ENCODE assay signal across 1 cellular context in the genomic region with DNA sequence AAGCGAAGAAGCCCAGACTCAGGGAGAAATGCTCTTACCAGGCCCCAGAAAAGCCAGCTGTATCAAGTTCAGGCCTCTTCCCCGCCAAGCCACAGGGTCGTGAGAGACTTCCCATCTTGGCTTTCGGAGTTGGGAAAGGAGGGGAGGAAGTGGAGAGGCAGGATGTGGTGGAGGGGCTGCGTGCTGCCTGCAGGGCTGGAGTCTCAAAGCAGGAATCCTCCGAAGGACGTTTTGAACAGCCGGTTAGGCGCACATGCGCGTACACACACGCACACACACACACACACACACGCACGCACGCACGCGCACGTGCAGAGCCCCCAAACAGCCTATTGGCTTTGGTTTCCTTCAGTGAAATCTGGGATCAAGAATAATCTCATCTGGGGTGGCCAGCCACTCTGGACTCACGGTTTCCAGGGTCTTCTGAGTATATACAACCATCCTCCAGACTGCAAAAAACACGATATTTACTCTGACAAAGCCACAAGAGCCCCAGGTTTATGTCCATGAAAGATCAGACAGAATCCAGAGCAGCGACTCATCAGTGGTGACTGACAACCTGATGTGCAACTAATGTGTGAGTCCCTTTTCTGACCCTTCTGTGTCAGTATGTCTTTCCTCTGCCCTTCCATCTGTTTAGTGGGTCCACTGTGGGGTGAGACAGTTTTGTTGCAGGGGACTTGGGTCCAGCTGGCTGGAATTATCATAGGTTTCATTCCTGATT.
TF ChIP-seq lines count a peak whose summit lies in the region.

No MANE protein-coding gene starts in this region.

TF ChIP-seq in GM23338, 12 proteins besides CTCF, POLR2A, EP300 and RAD21 (continued from another document):
- TF ChIP-seq, protein P1, sequence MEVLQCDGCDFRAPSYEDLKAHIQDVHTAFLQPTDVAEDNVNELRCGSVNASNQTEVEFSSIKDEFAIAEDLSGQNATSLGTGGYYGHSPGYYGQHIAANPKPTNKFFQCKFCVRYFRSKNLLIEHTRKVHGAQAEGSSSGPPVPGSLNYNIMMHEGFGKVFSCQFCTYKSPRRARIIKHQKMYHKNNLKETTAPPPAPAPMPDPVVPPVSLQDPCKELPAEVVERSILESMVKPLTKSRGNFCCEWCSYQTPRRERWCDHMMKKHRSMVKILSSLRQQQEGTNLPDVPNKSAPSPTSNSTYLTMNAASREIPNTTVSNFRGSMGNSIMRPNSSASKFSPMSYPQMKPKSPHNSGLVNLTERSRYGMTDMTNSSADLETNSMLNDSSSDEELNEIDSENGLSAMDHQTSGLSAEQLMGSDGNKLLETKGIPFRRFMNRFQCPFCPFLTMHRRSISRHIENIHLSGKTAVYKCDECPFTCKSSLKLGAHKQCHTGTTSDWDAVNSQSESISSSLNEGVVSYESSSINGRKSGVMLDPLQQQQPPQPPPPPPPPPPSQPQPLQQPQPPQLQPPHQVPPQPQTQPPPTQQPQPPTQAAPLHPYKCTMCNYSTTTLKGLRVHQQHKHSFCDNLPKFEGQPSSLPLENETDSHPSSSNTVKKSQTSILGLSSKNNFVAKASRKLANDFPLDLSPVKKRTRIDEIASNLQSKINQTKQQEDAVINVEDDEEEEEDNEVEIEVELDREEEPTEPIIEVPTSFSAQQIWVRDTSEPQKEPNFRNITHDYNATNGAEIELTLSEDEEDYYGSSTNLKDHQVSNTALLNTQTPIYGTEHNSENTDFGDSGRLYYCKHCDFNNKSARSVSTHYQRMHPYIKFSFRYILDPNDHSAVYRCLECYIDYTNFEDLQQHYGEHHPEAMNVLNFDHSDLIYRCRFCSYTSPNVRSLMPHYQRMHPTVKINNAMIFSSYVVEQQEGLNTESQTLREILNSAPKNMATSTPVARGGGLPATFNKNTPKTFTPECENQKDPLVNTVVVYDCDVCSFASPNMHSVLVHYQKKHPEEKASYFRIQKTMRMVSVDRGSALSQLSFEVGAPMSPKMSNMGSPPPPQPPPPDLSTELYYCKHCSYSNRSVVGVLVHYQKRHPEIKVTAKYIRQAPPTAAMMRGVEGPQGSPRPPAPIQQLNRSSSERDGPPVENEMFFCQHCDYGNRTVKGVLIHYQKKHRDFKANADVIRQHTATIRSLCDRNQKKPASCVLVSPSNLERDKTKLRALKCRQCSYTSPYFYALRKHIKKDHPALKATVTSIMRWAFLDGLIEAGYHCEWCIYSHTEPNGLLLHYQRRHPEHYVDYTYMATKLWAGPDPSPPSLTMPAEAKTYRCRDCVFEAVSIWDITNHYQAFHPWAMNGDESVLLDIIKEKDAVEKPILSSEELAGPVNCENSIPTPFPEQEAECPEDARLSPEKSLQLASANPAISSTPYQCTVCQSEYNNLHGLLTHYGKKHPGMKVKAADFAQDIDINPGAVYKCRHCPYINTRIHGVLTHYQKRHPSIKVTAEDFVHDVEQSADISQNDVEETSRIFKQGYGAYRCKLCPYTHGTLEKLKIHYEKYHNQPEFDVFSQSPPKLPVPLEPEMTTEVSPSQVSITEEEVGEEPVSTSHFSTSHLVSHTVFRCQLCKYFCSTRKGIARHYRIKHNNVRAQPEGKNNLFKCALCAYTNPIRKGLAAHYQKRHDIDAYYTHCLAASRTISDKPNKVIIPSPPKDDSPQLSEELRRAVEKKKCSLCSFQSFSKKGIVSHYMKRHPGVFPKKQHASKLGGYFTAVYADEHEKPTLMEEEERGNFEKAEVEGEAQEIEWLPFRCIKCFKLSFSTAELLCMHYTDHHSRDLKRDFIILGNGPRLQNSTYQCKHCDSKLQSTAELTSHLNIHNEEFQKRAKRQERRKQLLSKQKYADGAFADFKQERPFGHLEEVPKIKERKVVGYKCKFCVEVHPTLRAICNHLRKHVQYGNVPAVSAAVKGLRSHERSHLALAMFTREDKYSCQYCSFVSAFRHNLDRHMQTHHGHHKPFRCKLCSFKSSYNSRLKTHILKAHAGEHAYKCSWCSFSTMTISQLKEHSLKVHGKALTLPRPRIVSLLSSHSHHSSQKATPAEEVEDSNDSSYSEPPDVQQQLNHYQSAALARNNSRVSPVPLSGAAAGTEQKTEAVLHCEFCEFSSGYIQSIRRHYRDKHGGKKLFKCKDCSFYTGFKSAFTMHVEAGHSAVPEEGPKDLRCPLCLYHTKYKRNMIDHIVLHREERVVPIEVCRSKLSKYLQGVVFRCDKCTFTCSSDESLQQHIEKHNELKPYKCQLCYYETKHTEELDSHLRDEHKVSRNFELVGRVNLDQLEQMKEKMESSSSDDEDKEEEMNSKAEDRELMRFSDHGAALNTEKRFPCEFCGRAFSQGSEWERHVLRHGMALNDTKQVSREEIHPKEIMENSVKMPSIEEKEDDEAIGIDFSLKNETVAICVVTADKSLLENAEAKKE (CRISPR knock-in tag; IDR thresholded peaks at IDR 0.05) = no peak
- TF ChIP-seq CREB1 (CRISPR knock-in tag; IDR thresholded peaks at IDR 0.05; ENCODE audit: low read depth) = no peak
- TF ChIP-seq JUNB (IDR thresholded peaks at IDR 0.05; ENCODE audit: unreplicated experiment) = no peak
- no peak for TF ChIP-seq ZNF331 (CRISPR knock-in tag; IDR thresholded peaks at IDR 0.05; ENCODE audit: low read depth)
- no peak for TF ChIP-seq POLR2AphosphoS5 (IDR thresholded peaks at IDR 0.05; ENCODE audit: low read depth)
